11 cellular contexts compared by ENCODE assay signal in genomic region chr4:181952478-181952877, GRCh38.
DNase-seq lines count a peak whose midpoint lies in the region; ATAC-seq and TF ChIP-seq lines count a peak whose summit lies in the region.
"Had no signal": no experiment of that assay in that cellular context is flagged by ENCODE, and none has a peak within 500 bp of the region (broad histone marks: within the 10 kb centered on the region; RNA-seq: fewer than 3 reads in every experiment).

No MANE protein-coding gene starts in this region.

- H4K8ac ChIP-seq in neuronal stem cell (ENCODE audit: low read depth, low read length), result no peak overlapping the region

- H3K27me3 ChIP-seq in neuronal stem cell (ENCODE audit: control insufficient read depth in 3 of 3, insufficient read depth in 3 of 3, low read depth in 1 of 3, low read length in 3 of 3) (no peaks in the 10 kb centered on the region), ovary (no peaks in the 10 kb centered on the region)

- H3K27ac ChIP-seq in neuronal stem cell (replicated peaks; ENCODE audit: low read length), result no peak overlapping the region
- no peak overlapping the region for H3K27ac ChIP-seq in ovary
- H3K27ac ChIP-seq: HL-60 had no signal

- H3K23ac ChIP-seq in neuronal stem cell (ENCODE audit: low read depth, low read length, poor library complexity), result no peak overlapping the region

- H3K9me3 ChIP-seq in neuronal stem cell (replicated peaks in 1 of 2; ENCODE audit: control insufficient read depth in 2 of 2, insufficient read depth in 1 of 2, low read depth in 1 of 2, low read length in 2 of 2), result no peaks in the 10 kb centered on the region
- no peaks in the 10 kb centered on the region for H3K9me3 ChIP-seq in ovary

- H3K9ac ChIP-seq in neuronal stem cell (ENCODE audit: low read depth, low read length, poor library complexity), result no peak overlapping the region

- no peak for TF ChIP-seq POLR2A in ovary (IDR thresholded peaks at IDR 0.05)

- no peak overlapping the region for H2BK5ac ChIP-seq in neuronal stem cell (ENCODE audit: low read length)

- DNase-seq in Daoy (ENCODE audit: low read depth) (peak; percentile 88), NCI-H69 (lab: John Stamatoyannopoulos, UW) (peak; percentile 56), epithelial cell of esophagus (ENCODE audit: low read depth) (peak; percentile 93), neuronal stem cell (ENCODE audit: low spot score) (no peak), ovary (no peak), MV-4-11 (lab: John Stamatoyannopoulos, UW) (no peak)
- DNase-seq: activated CD4-positive, alpha-beta T cell treated with anti-CD3 and anti-CD28 coated beads for 48 hours; NCI-H82 had no signal

- no peak for TF ChIP-seq CTCF in epithelial cell of esophagus (IDR thresholded peaks at IDR 0.05; ENCODE audit: insufficient read depth, low read depth, low read length, missing control alignments)
- TF ChIP-seq CTCF in ovary (IDR thresholded peaks at IDR 0.05), result no peak

- no peaks in the 10 kb centered on the region for H3K36me3 ChIP-seq in neuronal stem cell (replicated peaks in 1 of 2; ENCODE audit: control insufficient read depth in 2 of 2, insufficient read depth in 2 of 2, low read length in 2 of 2)
- no peaks in the 10 kb centered on the region for H3K36me3 ChIP-seq in ovary

- no CpG with 5 or more reads among the region's 7 CpGs for WGBS in neuronal stem cell (ENCODE audit: extremely low coverage in 2 of 2, insufficient read length in 2 of 2, insufficient replicate concordance in 1 of 2), 2 donors
- WGBS in ovary, 3 donors, result 35 to 45% (median 44%) methylated on average over 7 of the region's 7 CpGs

- H3K79me1 ChIP-seq in neuronal stem cell (ENCODE audit: low read depth, low read length), result no peaks in the 10 kb centered on the region

- H3K4me2 ChIP-seq in neuronal stem cell (ENCODE audit: insufficient read depth, low read length, poor library complexity, severe bottlenecking), result no peak overlapping the region

- no peak overlapping the region for H4K91ac ChIP-seq in neuronal stem cell (ENCODE audit: low read depth, low read length, poor library complexity)

- H2BK12ac ChIP-seq in neuronal stem cell (ENCODE audit: low read length), result no peak overlapping the region

- peak overlapping the region; percentile 77 for H2AFZ ChIP-seq in neuronal stem cell (ENCODE audit: low read length)

- no peak overlapping the region for H3K18ac ChIP-seq in neuronal stem cell (ENCODE audit: low read length)

- H3K14ac ChIP-seq in neuronal stem cell (ENCODE audit: low read length), result no peak overlapping the region

- no peak for TF ChIP-seq EP300 in ovary (IDR thresholded peaks at IDR 0.05)

- no peak overlapping the region for H3K4ac ChIP-seq in neuronal stem cell (ENCODE audit: low read length)

- no peak overlapping the region for H2BK120ac ChIP-seq in neuronal stem cell (ENCODE audit: low read depth, low read length)

- no peak for ATAC-seq in GM19395 (IDR thresholded peaks at IDR 0.05; ENCODE audit: unreplicated experiment)
- ATAC-seq in GM18861 (IDR thresholded peaks at IDR 0.05; ENCODE audit: unreplicated experiment), result no peak

- no peak overlapping the region for H2BK15ac ChIP-seq in neuronal stem cell (ENCODE audit: low read length)

- no peak overlapping the region for H3K4me3 ChIP-seq in epithelial cell of esophagus (ENCODE audit: low read length)
- H3K4me3 ChIP-seq in neuronal stem cell (ENCODE audit: low read length in 2 of 2), result no peak overlapping the region
- no peak overlapping the region for H3K4me3 ChIP-seq in ovary

- H3K4me1 ChIP-seq in neuronal stem cell (ENCODE audit: control insufficient read depth in 2 of 2, insufficient read depth in 1 of 2, low read depth in 1 of 2, low read length in 2 of 2), result peaks cover 5 to 11% of the 10 kb centered on the region in 2 donors
- H3K4me1 ChIP-seq in ovary (ENCODE audit: insufficient read depth), result no peaks in the 10 kb centered on the region

- intact Hi-C loops in ovary (cut with DNase I), result no loop called here

- H2AK5ac ChIP-seq in neuronal stem cell (ENCODE audit: low read depth, low read length), result no peak overlapping the region

Comparison
In these comparisons a context has a peak if more than half of its experiments do, and no peak if none do; other contexts are left out.
1. DNase-seq: peak in Daoy (single experiment), NCI-H69 (single experiment) and epithelial cell of esophagus (single experiment); none in neuronal stem cell (single experiment), ovary (0 of 5) and MV-4-11 (single experiment).